ENCODE assay signal across 26 cellular contexts in genomic region chr7:2883101-2883500, GRCh38.
"Had no signal": no experiment of that assay in that cellular context is flagged by ENCODE, and none has a peak within 500 bp of the region (broad histone marks: within the 10 kb centered on the region; RNA-seq: fewer than 3 reads in every experiment).

No MANE protein-coding gene starts in this region.

- ATAC-seq: naive thymus-derived CD4-positive, alpha-beta T cell; natural killer cell treated with Interleukin-12 subunit alpha and Interleukin-12 subunit beta and Interleukin-15 and Interleukin-18, amount 100 ng/mL, for 72 hours; right cardiac atrium; stimulated activated naive B cell treated with anti-CD40 and anti-IgM and Interleukin-4, amounts not matched to agents 10 μg/mL and 1 μg/mL and 100 μg/mL, for 72 hours; stimulated activated naive CD8-positive, alpha-beta T cell treated with anti-CD3 and anti-CD28 coated beads, Interleukin-15, Interleukin-2, amounts not matched to agents 100 U/mL and 50 U/mL, for 24 hours had no signal

- H3K36me3 ChIP-seq: left ventricle myocardium inferior, neutrophil, ovary, prostate gland, stomach, thyroid gland, transverse colon, upper lobe of left lung, vagina had no signal

- H3K36me3 Mint-ChIP-seq: naive thymus-derived CD4-positive, alpha-beta T cell; natural killer cell treated with Interleukin-12 subunit alpha and Interleukin-12 subunit beta and Interleukin-15 and Interleukin-18, amount 100 ng/mL, for 72 hours; stimulated activated naive B cell treated with anti-CD40 and anti-IgM and Interleukin-4, amounts not matched to agents 10 μg/mL and 1 μg/mL and 100 μg/mL, for 72 hours had no signal

- H3K79me2 ChIP-seq: hepatocyte had no signal

- H3K27ac ChIP-seq: hepatocyte, left ventricle myocardium inferior, neutrophil, ovary, prostate gland, stomach, testis, thyroid gland, transverse colon, upper lobe of left lung, vagina had no signal

- H3K9me3 ChIP-seq: left ventricle myocardium inferior, mucosa of descending colon, neutrophil, ovary, prostate gland, stomach, testis, thyroid gland, transverse colon, upper lobe of left lung, vagina had no signal

- H2AFZ ChIP-seq: hepatocyte had no signal

- H3K27me3 Mint-ChIP-seq: naive thymus-derived CD4-positive, alpha-beta T cell; stimulated activated naive B cell treated with anti-CD40 and anti-IgM and Interleukin-4, amounts not matched to agents 10 μg/mL and 1 μg/mL and 100 μg/mL, for 72 hours had no signal

- H3K4me3 ChIP-seq: hepatocyte, left ventricle myocardium inferior, lung, mucosa of descending colon, ovary, prostate gland, smooth muscle cell, stomach, testis, thyroid gland, transverse colon, upper lobe of left lung, vagina had no signal

- H3K4me2 ChIP-seq: hepatocyte, smooth muscle cell had no signal

- H3K9me3 Mint-ChIP-seq: natural killer cell treated with Interleukin-12 subunit alpha and Interleukin-12 subunit beta and Interleukin-15 and Interleukin-18, amount 100 ng/mL, for 72 hours; stimulated activated naive B cell treated with anti-CD40 and anti-IgM and Interleukin-4, amounts not matched to agents 10 μg/mL and 1 μg/mL and 100 μg/mL, for 72 hours had no signal

- H3K27ac Mint-ChIP-seq: natural killer cell treated with Interleukin-12 subunit alpha and Interleukin-12 subunit beta and Interleukin-15 and Interleukin-18, amount 100 ng/mL, for 72 hours; stimulated activated naive B cell treated with anti-CD40 and anti-IgM and Interleukin-4, amounts not matched to agents 10 μg/mL and 1 μg/mL and 100 μg/mL, for 72 hours had no signal

- H3K4me1 ChIP-seq: left ventricle myocardium inferior, prostate gland, testis, thyroid gland had no signal

- DNase-seq: left ventricle myocardium inferior; midbrain; mucosa of descending colon; naive thymus-derived CD4-positive, alpha-beta T cell; occipital lobe; retina; right cardiac atrium; stimulated activated CD4-positive, alpha-beta T cell treated with anti-CD3 and anti-CD28 coated beads, Interleukin-1b, Interleukin-23, amount 100 ng/mL, for 48 hours; stimulated activated CD4-positive, alpha-beta T cell treated with anti-CD3 and anti-CD28 coated beads, Interleukin-2, amount 100 ng/mL, for 48 hours; stimulated activated CD4-positive, alpha-beta T cell treated with anti-CD3 and anti-CD28 coated beads, Interleukin-4, amount 100 ng/mL, for 4 hours; stimulated activated CD8-positive, alpha-beta memory T cell treated with anti-CD3 and anti-CD28 coated beads, Interleukin-4, amount 100 ng/mL, for 48 hours; stimulated activated naive B cell treated with anti-CD40 and anti-IgM and Interleukin-4, amounts not matched to agents 10 μg/mL and 1 μg/mL and 100 μg/mL, for 72 hours; stimulated activated naive CD8-positive, alpha-beta T cell treated with anti-CD3 and anti-CD28 coated beads, Interleukin-15, Interleukin-2, amounts not matched to agents 100 U/mL and 50 U/mL, for 24 hours; stomach; testis; thyroid gland; transverse colon; upper lobe of left lung had no signal

- H3K4me3 Mint-ChIP-seq: naive thymus-derived CD4-positive, alpha-beta T cell; natural killer cell treated with Interleukin-12 subunit alpha and Interleukin-12 subunit beta and Interleukin-15 and Interleukin-18, amount 100 ng/mL, for 72 hours; stimulated activated naive B cell treated with anti-CD40 and anti-IgM and Interleukin-4, amounts not matched to agents 10 μg/mL and 1 μg/mL and 100 μg/mL, for 72 hours had no signal

- H3K27me3 ChIP-seq: hepatocyte, ovary, testis, thyroid gland, upper lobe of left lung, vagina had no signal
